Comparison of ENCODE assay signal across 9 cellular contexts in the genomic region with DNA sequence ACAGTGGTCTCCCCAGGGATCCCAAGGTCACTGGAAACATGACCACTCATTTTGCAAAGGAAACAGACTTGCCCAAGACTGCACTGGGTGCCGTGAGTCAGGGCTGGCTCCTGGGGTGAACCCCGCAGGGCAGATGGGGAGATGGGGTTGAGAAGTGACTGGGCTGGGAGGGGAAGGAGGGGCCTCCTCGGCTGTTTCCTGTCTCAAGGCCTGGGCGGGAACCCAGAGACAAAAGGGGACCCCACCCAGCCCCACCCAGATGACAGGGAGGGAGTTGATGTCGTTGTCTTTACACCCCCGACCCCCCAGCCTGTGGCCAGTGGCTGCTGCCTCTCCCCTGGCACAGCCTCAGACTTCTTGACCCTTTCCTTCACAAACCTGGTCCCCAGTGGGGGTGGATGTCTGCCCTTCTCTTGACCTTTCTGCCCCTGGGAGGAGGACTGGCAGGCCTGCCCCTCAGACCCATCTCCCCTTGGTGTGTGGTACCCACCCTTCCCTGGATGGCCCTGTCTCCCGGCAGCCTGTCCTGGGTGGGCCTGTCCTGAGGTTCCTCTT. TPM values are rescaled to one million over a fixed set of nuclear protein-coding genes. Genes with fewer than 3 reads are reported as not detected.
DNase-seq lines count a peak whose midpoint lies in the region; ATAC-seq and TF ChIP-seq lines count a peak whose summit lies in the region.
"Had no signal": no experiment of that assay in that cellular context is flagged by ENCODE, and none has a peak within 500 bp of the region (broad histone marks: within the 10 kb centered on the region; RNA-seq: fewer than 3 reads in every experiment).

No MANE protein-coding gene starts in this region.

- peaks cover 6% of the 10 kb centered on the region for H3K4me1 Mint-ChIP-seq in glutamatergic neuron (ENCODE audit: low read depth, unreplicated experiment)

- H3K9me3 ChIP-seq in sigmoid colon: no peaks in the 10 kb centered on the region

- ATAC-seq in HG03097 (IDR thresholded peaks at IDR 0.05; ENCODE audit: low FRiP score, unreplicated experiment): no peak

- H3K4me3 ChIP-seq in GM12864 (ENCODE audit: low read depth, low read length): peak overlapping the region; percentile 84
- peak overlapping the region in 3 of 59 donors; percentile 14 to 41 (median 20) for H3K4me3 ChIP-seq in dorsolateral prefrontal cortex
- H3K4me3 ChIP-seq in sigmoid colon: no peak overlapping the region

- no peak for TF ChIP-seq EP300 in sigmoid colon (IDR thresholded peaks at IDR 0.05)

- H3K27me3 ChIP-seq in dorsolateral prefrontal cortex (no peaks in the 10 kb centered on the region), sigmoid colon (no peaks in the 10 kb centered on the region)

- DNase-seq in GM12864 (ENCODE audit: low read depth): no peak
- peak in 4 of 5 experiments; percentile 53 to 91 (median 64) for DNase-seq in T-helper 2 cell
- DNase-seq in activated naive CD4-positive, alpha-beta T cell treated with anti-CD3 and anti-CD28 coated beads, Interleukin-2, amount 50 U/mL, for 16 hours: peak; percentile 69
- peak; percentile 49 to 56 (median 51) for DNase-seq in stimulated activated CD4-positive, alpha-beta T cell treated with anti-CD3 and anti-CD28 coated beads, TNF-alpha, amount 100 ng/mL, for 1 hour (ENCODE audit: low read depth in 3 of 3, low spot score in 1 of 3)
- DNase-seq in dorsolateral prefrontal cortex: no peak
- no peak for DNase-seq in glutamatergic neuron
- DNase-seq in sigmoid colon: no peak

- H3K4me3 Mint-ChIP-seq in glutamatergic neuron (ENCODE audit: unreplicated experiment): no peak overlapping the region

- peak overlapping the region in 2 of 59 donors; percentile 27 to 53 for H3K27ac ChIP-seq in dorsolateral prefrontal cortex
- no peak overlapping the region for H3K27ac ChIP-seq in sigmoid colon

- 30 to 48% methylated on average over 7 of the region's 7 CpGs for WGBS in sigmoid colon, 2 donors

- H3K36me3 ChIP-seq in sigmoid colon: peaks cover 0 to 21% (median under 1%) of the 10 kb centered on the region in 4 donors

- peaks cover 3% of the 10 kb centered on the region for H3K27me3 Mint-ChIP-seq in glutamatergic neuron (ENCODE audit: unreplicated experiment)

- no peaks in the 10 kb centered on the region for H3K9me3 Mint-ChIP-seq in glutamatergic neuron (ENCODE audit: unreplicated experiment)

- intact Hi-C loops in dorsolateral prefrontal cortex (cut with DNase I): no loop called here
- intact Hi-C loops in sigmoid colon (cut with DNase I): no loop called here

- no peak for TF ChIP-seq CTCF in GM12864 (IDR thresholded peaks at IDR 0.05; ENCODE audit: low read depth, low read length, missing control alignments)
- TF ChIP-seq CTCF in dorsolateral prefrontal cortex (IDR thresholded peaks at IDR 0.05 in 54 of 56, conservative IDR thresholded peaks at IDR 0.05 in 2 of 56; ENCODE audit: low read depth in 1 of 56, partially characterized antibody in 56 of 56): no peak
- no peak for TF ChIP-seq CTCF in glutamatergic neuron (IDR thresholded peaks at IDR 0.05; ENCODE audit: partially characterized antibody, unreplicated experiment)
- TF ChIP-seq CTCF in sigmoid colon (IDR thresholded peaks at IDR 0.05): no peak

- no peak for TF ChIP-seq POLR2A in sigmoid colon (IDR thresholded peaks at IDR 0.05)

- H3K27ac Mint-ChIP-seq in glutamatergic neuron (ENCODE audit: unreplicated experiment): no peak overlapping the region

- H3K36me3 Mint-ChIP-seq in glutamatergic neuron (ENCODE audit: unreplicated experiment): no peaks in the 10 kb centered on the region

- H3K4me1 ChIP-seq in sigmoid colon: peaks cover 0 to 21% (median 14%) of the 10 kb centered on the region in 4 donors

RNA-seq across cellular contexts. Expression of a gene that starts 1.4 kb away (rescaled TPM):
- total RNA-seq in dorsolateral prefrontal cortex: 1 to 10 TPM in 71 of 120 experiments, under 1 TPM in 49; 0.17 to 9.5 (median 1.2) TPM
- 0.54 TPM for total RNA-seq in glutamatergic neuron (ENCODE audit: unreplicated experiment)
- 1 to 10 TPM; 1.1 to 3.4 (median 1.1) TPM for total RNA-seq in sigmoid colon
- 10 to 100 TPM in 1 of 3 donors, 1 to 10 TPM in 2; 2.4 to 19.5 (median 2.8) TPM for polyA plus RNA-seq in sigmoid colon
- total RNA-seq: glomerular endothelial cell had no signal

RNA-seq across cellular contexts. Expression of a gene that starts 22.6 kb away (rescaled TPM):
- 100 to 1,000 TPM in 2 of 120 experiments, 10 to 100 TPM in 118; 53.3 to 108 (median 80.9) TPM for total RNA-seq in dorsolateral prefrontal cortex
- 92.6 TPM for total RNA-seq in glutamatergic neuron (ENCODE audit: unreplicated experiment)
- total RNA-seq in sigmoid colon: 10 to 100 TPM; 28.1 to 40.7 (median 36.3) TPM
- polyA plus RNA-seq in sigmoid colon: 10 to 100 TPM; 29.1 to 54.2 (median 29.4) TPM

Comparison
In these comparisons a context has a peak if more than half of its experiments do, and no peak if none do; other contexts are left out.
1. DNase-seq: peak in T-helper 2 cell (4 of 5), activated naive CD4-positive, alpha-beta T cell treated with anti-CD3 and anti-CD28 coated beads, Interleukin-2, amount 50 U/mL, for 16 hours (single experiment) and stimulated activated CD4-positive, alpha-beta T cell treated with anti-CD3 and anti-CD28 coated beads, TNF-alpha, amount 100 ng/mL, for 1 hour (3 of 3); none in GM12864 (single experiment), dorsolateral prefrontal cortex (0 of 10), glutamatergic neuron (single experiment) and sigmoid colon (single experiment).